24 cellular contexts compared by ENCODE assay signal in the genomic region with DNA sequence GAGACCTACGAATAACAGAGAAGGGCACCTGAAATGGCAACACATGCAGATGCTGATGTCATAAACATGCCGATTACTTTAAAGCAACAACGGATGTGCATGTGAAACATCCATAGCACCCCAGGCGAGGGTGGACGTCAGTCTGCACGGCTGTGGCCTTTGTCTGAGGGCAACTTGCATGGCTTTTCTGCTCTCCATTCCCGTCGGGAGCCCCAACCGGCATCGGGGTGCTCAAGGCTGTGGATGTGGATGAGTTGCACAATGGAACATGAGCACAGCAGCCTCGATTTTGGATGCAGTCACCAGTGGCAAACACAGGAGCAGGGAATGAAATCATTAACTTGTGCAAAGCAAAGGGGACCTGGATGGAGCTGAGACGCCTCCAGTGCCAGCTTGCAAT.
DNase-seq lines count a peak whose midpoint lies in the region; ATAC-seq and TF ChIP-seq lines count a peak whose summit lies in the region.
"Had no signal": no experiment of that assay in that cellular context is flagged by ENCODE, and none has a peak within 500 bp of the region (broad histone marks: within the 10 kb centered on the region; RNA-seq: fewer than 3 reads in every experiment).

No MANE protein-coding gene starts in this region.

- intact Hi-C loops in posterior vena cava (cut with DNase I) (no loop called here), sigmoid colon (cut with DNase I) (no loop called here), left cardiac atrium (cut with DNase I) (no loop called here)

- H3K9me3 ChIP-seq in sigmoid colon, result no peaks in the 10 kb centered on the region
- H3K9me3 ChIP-seq: A549; BLaER1 treated with 17β-estradiol and CSF1 and Interleukin-3, amounts not matched to agents 10 nM and 100 nM had no signal

- peak; percentile 32 for DNase-seq in ecto neural progenitor cell (ENCODE audit: low spot score)
- peak; percentile 51 for DNase-seq in mesenteric fat pad (ENCODE audit: low spot score)
- DNase-seq in posterior vena cava (ENCODE audit: low spot score), result peak; percentile 56
- DNase-seq in sigmoid colon, result peak; percentile 43
- DNase-seq in left cardiac atrium, result no peak
- no peak for DNase-seq in activated CD8-positive, alpha-beta memory T cell treated with anti-CD3 and anti-CD28 coated beads for 24 hours
- DNase-seq: AML-193; CD4-positive, alpha-beta memory T cell; CD4-positive, CD25-positive, alpha-beta regulatory T cell; CD8-positive, alpha-beta memory T cell; COR-L47; DMS 273 treated with DMSO at 0.1 percent for 48 hours; DMS153; DMS53; DMS79; DND-41; EL; GDM1 had no signal

- H3K27me3 ChIP-seq in sigmoid colon, result peaks cover 0 to 4% (median 0%) of the 10 kb centered on the region in 3 donors
- H3K27me3 ChIP-seq: BLaER1 treated with 17β-estradiol and CSF1 and Interleukin-3, amounts not matched to agents 10 nM and 100 nM had no signal

- H3K4me3 ChIP-seq in sigmoid colon, result no peak overlapping the region
- H3K4me3 ChIP-seq: A549; BLaER1 treated with 17β-estradiol and CSF1 and Interleukin-3, amounts not matched to agents 10 nM and 100 nM; GM12878 had no signal

- 82 to 84% methylated on average over 12 of the region's 12 CpGs for WGBS in sigmoid colon, 2 donors

- TF ChIP-seq EP300 in sigmoid colon (IDR thresholded peaks at IDR 0.05), result no peak

- no peak for TF ChIP-seq CTCF in sigmoid colon (IDR thresholded peaks at IDR 0.05)

- H3K27ac ChIP-seq in sigmoid colon, result no peak overlapping the region
- H3K27ac ChIP-seq: 22Rv1; A549; BLaER1 treated with 17β-estradiol and CSF1 and Interleukin-3, amounts not matched to agents 10 nM and 100 nM had no signal

- no peak for TF ChIP-seq POLR2A in sigmoid colon (IDR thresholded peaks at IDR 0.05)

- H3K4me1 ChIP-seq in sigmoid colon, result no peaks in the 10 kb centered on the region
- H3K4me1 ChIP-seq: A549; BLaER1 treated with 17β-estradiol and CSF1 and Interleukin-3, amounts not matched to agents 10 nM and 100 nM had no signal

- ATAC-seq in left cardiac atrium (no peak), HG03097 (IDR thresholded peaks at IDR 0.05; ENCODE audit: low FRiP score, unreplicated experiment) (no peak)
- no peak for ATAC-seq in activated CD4-positive, CD25-positive, alpha-beta regulatory T cell treated with anti-CD3 and anti-CD28 coated beads, Interleukin-2, amount 50 U/mL, for 24 hours
- ATAC-seq: A549, GM12878 had no signal

- no peaks in the 10 kb centered on the region for H3K36me3 ChIP-seq in sigmoid colon
- H3K36me3 ChIP-seq: BLaER1 treated with 17β-estradiol and CSF1 and Interleukin-3, amounts not matched to agents 10 nM and 100 nM had no signal

Comparison
In these comparisons a context has a peak if more than half of its experiments do, and no peak if none do; other contexts are left out.
1. DNase-seq: peak in ecto neural progenitor cell (single experiment), mesenteric fat pad (single experiment), posterior vena cava (single experiment) and sigmoid colon (single experiment); none in left cardiac atrium (single experiment) and activated CD8-positive, alpha-beta memory T cell treated with anti-CD3 and anti-CD28 coated beads for 24 hours (single experiment).